ENCODE assay signal across 1 cellular context in genomic region chr16:77414752-77415231, GRCh38.
TF ChIP-seq lines count a peak whose summit lies in the region.

No MANE protein-coding gene starts in this region.

TF ChIP-seq in HEK293, 187 proteins besides CTCF, POLR2A, EP300 and RAD21 (continued from another document and continues in another):
- TF ChIP-seq, protein P1, sequence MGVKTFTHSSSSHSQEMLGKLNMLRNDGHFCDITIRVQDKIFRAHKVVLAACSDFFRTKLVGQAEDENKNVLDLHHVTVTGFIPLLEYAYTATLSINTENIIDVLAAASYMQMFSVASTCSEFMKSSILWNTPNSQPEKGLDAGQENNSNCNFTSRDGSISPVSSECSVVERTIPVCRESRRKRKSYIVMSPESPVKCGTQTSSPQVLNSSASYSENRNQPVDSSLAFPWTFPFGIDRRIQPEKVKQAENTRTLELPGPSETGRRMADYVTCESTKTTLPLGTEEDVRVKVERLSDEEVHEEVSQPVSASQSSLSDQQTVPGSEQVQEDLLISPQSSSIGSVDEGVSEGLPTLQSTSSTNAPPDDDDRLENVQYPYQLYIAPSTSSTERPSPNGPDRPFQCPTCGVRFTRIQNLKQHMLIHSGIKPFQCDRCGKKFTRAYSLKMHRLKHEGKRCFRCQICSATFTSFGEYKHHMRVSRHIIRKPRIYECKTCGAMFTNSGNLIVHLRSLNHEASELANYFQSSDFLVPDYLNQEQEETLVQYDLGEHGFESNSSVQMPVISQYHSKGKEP (tag by site-specific recombination; IDR thresholded peaks at IDR 0.05) = peak; percentile 18; the same call in 1 of the 2 replicates
- TF ChIP-seq SP3 (tag by site-specific recombination; IDR thresholded peaks at IDR 0.05) = no peak; the same call in 1 of the 2 replicates
- TF ChIP-seq SCRT2 (tag by site-specific recombination; IDR thresholded peaks at IDR 0.05) = no peak
- no peak for TF ChIP-seq ZNF311 (tag by site-specific recombination; IDR thresholded peaks at IDR 0.05; ENCODE audit: borderline replicate concordance)
- TF ChIP-seq ZBTB10 (tag by site-specific recombination; IDR thresholded peaks at IDR 0.05) = no peak
- TF ChIP-seq KLF10 (tag by site-specific recombination; IDR thresholded peaks at IDR 0.05) = peak; percentile 39; the same call in 1 of the 2 replicates
- TF ChIP-seq ZNF645 (tag by site-specific recombination; IDR thresholded peaks at IDR 0.05) = no peak
- TF ChIP-seq ZNF324 (tag by site-specific recombination; IDR thresholded peaks at IDR 0.05) = peak; percentile 22; the same call in 1 of the 2 replicates
- TF ChIP-seq ZXDB (tag by site-specific recombination; IDR thresholded peaks at IDR 0.05) = peak; percentile 40; the same call in 1 of the 2 replicates
- peak; percentile 61 for TF ChIP-seq ZNF10 (tag by site-specific recombination; IDR thresholded peaks at IDR 0.05)
- no peak for TF ChIP-seq ZNF768 (tag by site-specific recombination; IDR thresholded peaks at IDR 0.05)
- no peak for TF ChIP-seq ZNF48 (tag by site-specific recombination; IDR thresholded peaks at IDR 0.05)
- TF ChIP-seq SALL2 (tag by site-specific recombination; IDR thresholded peaks at IDR 0.05; ENCODE audit: borderline replicate concordance) = no peak; the same call in 1 of the 2 replicates
- peak; percentile 69 for TF ChIP-seq INSM2 (tag by site-specific recombination; IDR thresholded peaks at IDR 0.05)
- TF ChIP-seq ZBTB6 (tag by site-specific recombination; IDR thresholded peaks at IDR 0.05) = no peak
- TF ChIP-seq ZNF146 (tag by site-specific recombination; IDR thresholded peaks at IDR 0.05) = 0 out of 2 replicates have a peak, but pooled peaks have one; percentile 21
- TF ChIP-seq ZSCAN23 (tag by site-specific recombination; IDR thresholded peaks at IDR 0.05) = peak; percentile 85
- 0 out of 2 replicates have a peak, but pooled peaks have one; percentile 44 for TF ChIP-seq ZBTB1 (tag by site-specific recombination; IDR thresholded peaks at IDR 0.05)
- TF ChIP-seq ZNF548 (tag by site-specific recombination; IDR thresholded peaks at IDR 0.05) = no peak
- TF ChIP-seq IKZF3 (tag by site-specific recombination; IDR thresholded peaks at IDR 0.05) = 0 out of 2 replicates have a peak, but pooled peaks have one; percentile 14
- peak; percentile 71; the same call in 1 of the 2 replicates for TF ChIP-seq ZNF24 (tag by site-specific recombination; IDR thresholded peaks at IDR 0.05)
- peak; percentile 68; the same call in 1 of the 2 replicates for TF ChIP-seq ZNF561 (tag by site-specific recombination; IDR thresholded peaks at IDR 0.05; ENCODE audit: borderline replicate concordance)
- no peak for TF ChIP-seq GLIS1 (tag by site-specific recombination; IDR thresholded peaks at IDR 0.05)
- no peak for TF ChIP-seq GLIS2 (tag by site-specific recombination; IDR thresholded peaks at IDR 0.05)
- peak; percentile 93 for TF ChIP-seq ZNF843 (tag by site-specific recombination; IDR thresholded peaks at IDR 0.05)
- TF ChIP-seq, protein P2, sequence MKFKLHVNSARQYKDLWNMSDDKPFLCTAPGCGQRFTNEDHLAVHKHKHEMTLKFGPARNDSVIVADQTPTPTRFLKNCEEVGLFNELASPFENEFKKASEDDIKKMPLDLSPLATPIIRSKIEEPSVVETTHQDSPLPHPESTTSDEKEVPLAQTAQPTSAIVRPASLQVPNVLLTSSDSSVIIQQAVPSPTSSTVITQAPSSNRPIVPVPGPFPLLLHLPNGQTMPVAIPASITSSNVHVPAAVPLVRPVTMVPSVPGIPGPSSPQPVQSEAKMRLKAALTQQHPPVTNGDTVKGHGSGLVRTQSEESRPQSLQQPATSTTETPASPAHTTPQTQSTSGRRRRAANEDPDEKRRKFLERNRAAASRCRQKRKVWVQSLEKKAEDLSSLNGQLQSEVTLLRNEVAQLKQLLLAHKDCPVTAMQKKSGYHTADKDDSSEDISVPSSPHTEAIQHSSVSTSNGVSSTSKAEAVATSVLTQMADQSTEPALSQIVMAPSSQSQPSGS (tag by site-specific recombination; IDR thresholded peaks at IDR 0.05; ENCODE audit: low read depth) = peak; percentile 89
- no peak for TF ChIP-seq ZNF16 (tag by site-specific recombination; IDR thresholded peaks at IDR 0.05; ENCODE audit: low read depth)
- no peak for TF ChIP-seq ZBTB20 (tag by site-specific recombination; IDR thresholded peaks at IDR 0.05)
- TF ChIP-seq ZBTB49 (tag by site-specific recombination; IDR thresholded peaks at IDR 0.05; ENCODE audit: low read depth) = no peak
- TF ChIP-seq SETDB1 (IDR thresholded peaks at IDR 0.05; ENCODE audit: insufficient read length, low read length) = no peak
- peak; percentile 87 for TF ChIP-seq ZFP69B (tag by site-specific recombination; IDR thresholded peaks at IDR 0.05)
- TF ChIP-seq ZNF239 (tag by site-specific recombination; IDR thresholded peaks at IDR 0.05) = peak; percentile 48; the same call in 1 of the 2 replicates
- TF ChIP-seq ZNF138 (tag by site-specific recombination; IDR thresholded peaks at IDR 0.05; ENCODE audit: borderline replicate concordance) = no peak
- TF ChIP-seq ZNF585B (tag by site-specific recombination; IDR thresholded peaks at IDR 0.05) = no peak
- TF ChIP-seq ZNF140 (tag by site-specific recombination; IDR thresholded peaks at IDR 0.05) = no peak
- TF ChIP-seq ZBTB17 (tag by site-specific recombination; IDR thresholded peaks at IDR 0.05) = no peak
- TF ChIP-seq BCL11A (tag by site-specific recombination; IDR thresholded peaks at IDR 0.05; ENCODE audit: low read depth) = 0 out of 2 replicates have a peak, but pooled peaks have one; percentile 64
- TF ChIP-seq KLF16 (tag by site-specific recombination; IDR thresholded peaks at IDR 0.05) = peak; percentile 55; the same call in 1 of the 2 replicates
- no peak for TF ChIP-seq ZNF280C (tag by site-specific recombination; IDR thresholded peaks at IDR 0.05)
- peak; percentile 69 for TF ChIP-seq ZBTB21 (tag by site-specific recombination; IDR thresholded peaks at IDR 0.05)
- TF ChIP-seq, protein P3, sequence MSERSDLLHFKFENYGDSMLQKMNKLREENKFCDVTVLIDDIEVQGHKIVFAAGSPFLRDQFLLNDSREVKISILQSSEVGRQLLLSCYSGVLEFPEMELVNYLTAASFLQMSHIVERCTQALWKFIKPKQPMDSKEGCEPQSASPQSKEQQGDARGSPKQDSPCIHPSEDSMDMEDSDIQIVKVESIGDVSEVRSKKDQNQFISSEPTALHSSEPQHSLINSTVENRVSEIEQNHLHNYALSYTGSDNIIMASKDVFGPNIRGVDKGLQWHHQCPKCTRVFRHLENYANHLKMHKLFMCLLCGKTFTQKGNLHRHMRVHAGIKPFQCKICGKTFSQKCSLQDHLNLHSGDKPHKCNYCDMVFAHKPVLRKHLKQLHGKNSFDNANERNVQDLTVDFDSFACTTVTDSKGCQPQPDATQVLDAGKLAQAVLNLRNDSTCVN (tag by site-specific recombination; optimal IDR thresholded peaks at IDR 0.05) = no peak
- no peak for TF ChIP-seq ZNF529 (tag by site-specific recombination; IDR thresholded peaks at IDR 0.05; ENCODE audit: insufficient replicate concordance)
- no peak for TF ChIP-seq ZSCAN16 (tag by site-specific recombination; IDR thresholded peaks at IDR 0.05)
- TF ChIP-seq, protein P4, sequence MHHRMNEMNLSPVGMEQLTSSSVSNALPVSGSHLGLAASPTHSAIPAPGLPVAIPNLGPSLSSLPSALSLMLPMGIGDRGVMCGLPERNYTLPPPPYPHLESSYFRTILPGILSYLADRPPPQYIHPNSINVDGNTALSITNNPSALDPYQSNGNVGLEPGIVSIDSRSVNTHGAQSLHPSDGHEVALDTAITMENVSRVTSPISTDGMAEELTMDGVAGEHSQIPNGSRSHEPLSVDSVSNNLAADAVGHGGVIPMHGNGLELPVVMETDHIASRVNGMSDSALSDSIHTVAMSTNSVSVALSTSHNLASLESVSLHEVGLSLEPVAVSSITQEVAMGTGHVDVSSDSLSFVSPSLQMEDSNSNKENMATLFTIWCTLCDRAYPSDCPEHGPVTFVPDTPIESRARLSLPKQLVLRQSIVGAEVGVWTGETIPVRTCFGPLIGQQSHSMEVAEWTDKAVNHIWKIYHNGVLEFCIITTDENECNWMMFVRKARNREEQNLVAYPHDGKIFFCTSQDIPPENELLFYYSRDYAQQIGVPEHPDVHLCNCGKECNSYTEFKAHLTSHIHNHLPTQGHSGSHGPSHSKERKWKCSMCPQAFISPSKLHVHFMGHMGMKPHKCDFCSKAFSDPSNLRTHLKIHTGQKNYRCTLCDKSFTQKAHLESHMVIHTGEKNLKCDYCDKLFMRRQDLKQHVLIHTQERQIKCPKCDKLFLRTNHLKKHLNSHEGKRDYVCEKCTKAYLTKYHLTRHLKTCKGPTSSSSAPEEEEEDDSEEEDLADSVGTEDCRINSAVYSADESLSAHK (tag by site-specific recombination; IDR thresholded peaks at IDR 0.05) = peak; percentile 65
- TF ChIP-seq ZBTB7A (tag by site-specific recombination; IDR thresholded peaks at IDR 0.05; ENCODE audit: low read depth) = no peak
- TF ChIP-seq TCF7L2 (IDR thresholded peaks at IDR 0.05; ENCODE audit: borderline replicate concordance, low read depth, low read length) = no peak
